13 cellular contexts compared by ENCODE assay signal in genomic region chr1:115677570-115677969, GRCh38. TPM values are rescaled to one million over a fixed set of nuclear protein-coding genes. Genes with fewer than 3 reads are reported as not detected.
A peak's percentile ranks its signal among the peaks of the same experiment; 100 is the strongest.
DNase-seq lines count a peak whose midpoint lies in the region; ATAC-seq and TF ChIP-seq lines count a peak whose summit lies in the region.
"Had no signal": no experiment of that assay in that cellular context is flagged by ENCODE, and none has a peak within 500 bp of the region (broad histone marks: within the 10 kb centered on the region; RNA-seq: fewer than 3 reads in every experiment).

No MANE protein-coding gene starts in this region.

- no peak overlapping the region for H3K27ac Mint-ChIP-seq in naive thymus-derived CD4-positive, alpha-beta T cell
- H3K27ac Mint-ChIP-seq: activated B cell treated with CpG ODN at 0.5 μM for 24 hours had no signal

- H3K36me3 Mint-ChIP-seq in naive thymus-derived CD4-positive, alpha-beta T cell, result peaks cover 0 to 4% (median 0%) of the 10 kb centered on the region in 5 donors

- H3K27me3 Mint-ChIP-seq in naive thymus-derived CD4-positive, alpha-beta T cell, result no peaks in the 10 kb centered on the region
- H3K27me3 Mint-ChIP-seq: activated B cell treated with CpG ODN at 0.5 μM for 24 hours had no signal

- ATAC-seq in naive thymus-derived CD4-positive, alpha-beta T cell, result no peak

- DNase-seq in GM20000 (ENCODE audit: low spot score) (peak; percentile 21), astrocyte of the cerebellum (ENCODE audit: low read depth) (no peak), mesenchymal stem cell (no peak), NCI-H2196 (lab: John Stamatoyannopoulos, UW; ENCODE audit: unreplicated experiment) (no peak), DMS153 treated with DMSO at 0.1 percent for 48 hours (lab: John Stamatoyannopoulos, UW; ENCODE audit: unreplicated experiment) (no peak), cerebellum (ENCODE audit: low spot score) (no peak)
- DNase-seq in naive thymus-derived CD4-positive, alpha-beta T cell, result no peak
- DNase-seq: activated B cell treated with CpG ODN at 0.5 μM for 24 hours; effector CD4-positive, alpha-beta T cell; NCI-H1436; NCI-H774; stimulated activated naive CD4-positive, alpha-beta T cell had no signal

- TF ChIP-seq CTCF in GM20000 (IDR thresholded peaks at IDR 0.05; ENCODE audit: extremely low read depth, missing control alignments) (no peak), astrocyte of the cerebellum (IDR thresholded peaks at IDR 0.05; ENCODE audit: low read depth, low read length, missing control alignments) (peak; percentile 40)

- in situ Hi-C loops in astrocyte of the cerebellum (cut with HindIII; ENCODE audit: low sequenced_read_pairs), result no loop called here

- POLR2A ChIA-PET in naive thymus-derived CD4-positive, alpha-beta T cell (lab: Charles Lee), result no interaction called here

- H4K20me1 ChIP-seq in BLaER1, result no peaks in the 10 kb centered on the region

- no peak overlapping the region for H4K8ac ChIP-seq in mesenchymal stem cell (ENCODE audit: low read length)

- no peak overlapping the region for H2BK120ac ChIP-seq in mesenchymal stem cell (ENCODE audit: low read depth, low read length)

- peaks cover 23% of the 10 kb centered on the region for H3K36me3 ChIP-seq in BLaER1
- H3K36me3 ChIP-seq in mesenchymal stem cell (ENCODE audit: control insufficient read depth in 1 of 2, insufficient read depth in 2 of 2, low read depth in 1 of 2, low read length in 2 of 2), result peaks cover 3 to 8% of the 10 kb centered on the region in 2 experiments
- no peaks in the 10 kb centered on the region for H3K36me3 ChIP-seq in naive thymus-derived CD4-positive, alpha-beta T cell (ENCODE audit: control insufficient read depth in 2 of 3, insufficient read depth in 3 of 3, low read length in 3 of 3)

- peaks cover 54% of the 10 kb centered on the region for H3K79me1 ChIP-seq in mesenchymal stem cell (replicated peaks; ENCODE audit: low read length, poor library complexity, severe bottlenecking)

- intact Hi-C loops in naive thymus-derived CD4-positive, alpha-beta T cell (cut with micrococcal nuclease), result no loop called here

- no peak overlapping the region for H3K23ac ChIP-seq in mesenchymal stem cell (ENCODE audit: low read length in 2 of 2)

- H3K27me3 ChIP-seq in BLaER1, result no peaks in the 10 kb centered on the region
- H3K27me3 ChIP-seq in mesenchymal stem cell (ENCODE audit: control insufficient read depth in 1 of 2, insufficient read depth in 1 of 2, low read length in 2 of 2), result no peaks in the 10 kb centered on the region
- no peaks in the 10 kb centered on the region for H3K27me3 ChIP-seq in naive thymus-derived CD4-positive, alpha-beta T cell (ENCODE audit: control insufficient read depth in 2 of 2, insufficient read depth in 2 of 2, low read length in 2 of 2)

- no peak overlapping the region for H4K91ac ChIP-seq in mesenchymal stem cell (ENCODE audit: low read length)

- CTCF ChIA-PET in naive thymus-derived CD4-positive, alpha-beta T cell (lab: Charles Lee), result no interaction called here

- peaks cover 0 to 5% (median 0%) of the 10 kb centered on the region in 7 donors for H3K4me1 Mint-ChIP-seq in naive thymus-derived CD4-positive, alpha-beta T cell

- no peak overlapping the region for H3K18ac ChIP-seq in mesenchymal stem cell (ENCODE audit: low read depth in 1 of 2, low read length in 2 of 2)

- peak overlapping the region; percentile 5 for H2AK5ac ChIP-seq in mesenchymal stem cell (ENCODE audit: low read length, severe bottlenecking)

- no peaks in the 10 kb centered on the region for H3K9me3 ChIP-seq in BLaER1
- no peaks in the 10 kb centered on the region for H3K9me3 ChIP-seq in mesenchymal stem cell (ENCODE audit: control insufficient read depth, low read length)
- H3K9me3 ChIP-seq in naive thymus-derived CD4-positive, alpha-beta T cell (ENCODE audit: control insufficient read depth in 2 of 3, low read length in 3 of 3), result no peaks in the 10 kb centered on the region

- no peak overlapping the region for H2BK12ac ChIP-seq in mesenchymal stem cell (ENCODE audit: low read length in 2 of 2)

- H3K9me3 Mint-ChIP-seq in naive thymus-derived CD4-positive, alpha-beta T cell, result no peaks in the 10 kb centered on the region
- H3K9me3 Mint-ChIP-seq: activated B cell treated with CpG ODN at 0.5 μM for 24 hours had no signal

- no peak overlapping the region for H2AFZ ChIP-seq in mesenchymal stem cell (ENCODE audit: low read depth, low read length)

- no peak overlapping the region for H3K4me3 Mint-ChIP-seq in naive thymus-derived CD4-positive, alpha-beta T cell
- H3K4me3 Mint-ChIP-seq: activated B cell treated with CpG ODN at 0.5 μM for 24 hours had no signal

- H3K4ac ChIP-seq in mesenchymal stem cell (ENCODE audit: low read depth in 1 of 2, low read length in 2 of 2), result no peak overlapping the region

- no peak overlapping the region for H3K14ac ChIP-seq in mesenchymal stem cell (ENCODE audit: low read length in 2 of 2)

- WGBS in mesenchymal stem cell, result 94% methylated on average over 1 of the region's 1 CpG

- no peak overlapping the region for H2BK15ac ChIP-seq in mesenchymal stem cell (ENCODE audit: low read depth, poor library complexity, severe bottlenecking)

- no peak overlapping the region for H2BK5ac ChIP-seq in mesenchymal stem cell (ENCODE audit: low read depth, low read length, poor library complexity, severe bottlenecking)

- H3K27ac ChIP-seq in BLaER1 (no peak overlapping the region), mesenchymal stem cell (ENCODE audit: low read length, poor library complexity, severe bottlenecking) (no peak overlapping the region)
- H3K27ac ChIP-seq in naive thymus-derived CD4-positive, alpha-beta T cell (ENCODE audit: low read depth, low read length), result no peak overlapping the region

- H3K4me1 ChIP-seq in BLaER1 (peaks cover 50% of the 10 kb centered on the region), mesenchymal stem cell (ENCODE audit: control insufficient read depth, insufficient read depth, low read depth, low read length) (peaks cover 24% of the 10 kb centered on the region)
- no peaks in the 10 kb centered on the region for H3K4me1 ChIP-seq in naive thymus-derived CD4-positive, alpha-beta T cell (ENCODE audit: control insufficient read depth in 2 of 2, insufficient read depth in 2 of 2, low read length in 2 of 2)

- no peak overlapping the region for H3K9ac ChIP-seq in BLaER1
- no peak overlapping the region for H3K9ac ChIP-seq in mesenchymal stem cell (ENCODE audit: low read length)

- H3K4me2 ChIP-seq in BLaER1 (peak overlapping the region; percentile 65), mesenchymal stem cell (ENCODE audit: low read length, poor library complexity, severe bottlenecking) (no peak overlapping the region)

- H3K4me3 ChIP-seq in BLaER1 (no peak overlapping the region), astrocyte of the cerebellum (ENCODE audit: low read depth, low read length) (no peak overlapping the region), mesenchymal stem cell (ENCODE audit: insufficient read depth in 1 of 2, low read depth in 1 of 2, low read length in 2 of 2) (no peak overlapping the region)
- no peak overlapping the region for H3K4me3 ChIP-seq in naive thymus-derived CD4-positive, alpha-beta T cell (ENCODE audit: low read length)

RNA-seq across cellular contexts. Expression of gene VANGL1, which starts 35.8 kb away (rescaled TPM):
- 13.3 TPM for polyA plus RNA-seq in mesenchymal stem cell (2013, experiment 1 of 2)
- polyA plus RNA-seq in mesenchymal stem cell (2013, experiment 2 of 2), result 13.8 TPM
- 10 to 100 TPM in 1 of 5 experiments, 1 to 10 TPM in 2, under 1 TPM in 2; 0.54 to 13.3 (median 1.0) TPM for total RNA-seq in naive thymus-derived CD4-positive, alpha-beta T cell
- polyA plus RNA-seq in naive thymus-derived CD4-positive, alpha-beta T cell, result 1 to 10 TPM; 1.5 to 2.1 TPM
- total RNA-seq in cerebellum, result 4.6 TPM
